ENCODE assay signal across 2 cellular contexts in genomic region chr5:83524345-83524744, GRCh38.
TF ChIP-seq lines count a peak whose summit lies in the region.

No MANE protein-coding gene starts in this region.

TF ChIP-seq in HEK293, 187 proteins besides CTCF, POLR2A, EP300 and RAD21 (continued from another document):
- TF ChIP-seq, protein P1, sequence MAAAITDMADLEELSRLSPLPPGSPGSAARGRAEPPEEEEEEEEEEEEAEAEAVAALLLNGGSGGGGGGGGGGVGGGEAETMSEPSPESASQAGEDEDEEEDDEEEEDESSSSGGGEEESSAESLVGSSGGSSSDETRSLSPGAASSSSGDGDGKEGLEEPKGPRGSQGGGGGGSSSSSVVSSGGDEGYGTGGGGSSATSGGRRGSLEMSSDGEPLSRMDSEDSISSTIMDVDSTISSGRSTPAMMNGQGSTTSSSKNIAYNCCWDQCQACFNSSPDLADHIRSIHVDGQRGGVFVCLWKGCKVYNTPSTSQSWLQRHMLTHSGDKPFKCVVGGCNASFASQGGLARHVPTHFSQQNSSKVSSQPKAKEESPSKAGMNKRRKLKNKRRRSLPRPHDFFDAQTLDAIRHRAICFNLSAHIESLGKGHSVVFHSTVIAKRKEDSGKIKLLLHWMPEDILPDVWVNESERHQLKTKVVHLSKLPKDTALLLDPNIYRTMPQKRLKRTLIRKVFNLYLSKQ (tag by site-specific recombination; IDR thresholded peaks at IDR 0.05; ENCODE audit: borderline replicate concordance): no peak
- TF ChIP-seq ZNF514 (tag by site-specific recombination; IDR thresholded peaks at IDR 0.05) (no peak), ZNF664 (tag by site-specific recombination; IDR thresholded peaks at IDR 0.05) (peak; percentile 33; the same call in 1 of the 2 replicates), ZNF580 (tag by site-specific recombination; IDR thresholded peaks at IDR 0.05) (peak; percentile 79)

TF ChIP-seq in neural cell, 6 proteins besides CTCF, POLR2A, EP300 and RAD21:
- TF ChIP-seq REST (IDR thresholded peaks at IDR 0.05; ENCODE audit: borderline replicate concordance) (no peak), POLR2AphosphoS5 (IDR thresholded peaks at IDR 0.05) (no peak), EZH2 (IDR thresholded peaks at IDR 0.05; ENCODE audit: borderline replicate concordance, insufficient read depth, low read length, poor library complexity, severe bottlenecking) (no peak), TAF1 (IDR thresholded peaks at IDR 0.05; ENCODE audit: low read depth) (no peak), MXI1 (conservative IDR thresholded peaks at IDR 0.05; ENCODE audit: poor library complexity, severe bottlenecking) (no peak), SMC3 (conservative IDR thresholded peaks at IDR 0.05; ENCODE audit: poor library complexity) (no peak)
